ENCODE assay signal across 8 cellular contexts in the genomic region with DNA sequence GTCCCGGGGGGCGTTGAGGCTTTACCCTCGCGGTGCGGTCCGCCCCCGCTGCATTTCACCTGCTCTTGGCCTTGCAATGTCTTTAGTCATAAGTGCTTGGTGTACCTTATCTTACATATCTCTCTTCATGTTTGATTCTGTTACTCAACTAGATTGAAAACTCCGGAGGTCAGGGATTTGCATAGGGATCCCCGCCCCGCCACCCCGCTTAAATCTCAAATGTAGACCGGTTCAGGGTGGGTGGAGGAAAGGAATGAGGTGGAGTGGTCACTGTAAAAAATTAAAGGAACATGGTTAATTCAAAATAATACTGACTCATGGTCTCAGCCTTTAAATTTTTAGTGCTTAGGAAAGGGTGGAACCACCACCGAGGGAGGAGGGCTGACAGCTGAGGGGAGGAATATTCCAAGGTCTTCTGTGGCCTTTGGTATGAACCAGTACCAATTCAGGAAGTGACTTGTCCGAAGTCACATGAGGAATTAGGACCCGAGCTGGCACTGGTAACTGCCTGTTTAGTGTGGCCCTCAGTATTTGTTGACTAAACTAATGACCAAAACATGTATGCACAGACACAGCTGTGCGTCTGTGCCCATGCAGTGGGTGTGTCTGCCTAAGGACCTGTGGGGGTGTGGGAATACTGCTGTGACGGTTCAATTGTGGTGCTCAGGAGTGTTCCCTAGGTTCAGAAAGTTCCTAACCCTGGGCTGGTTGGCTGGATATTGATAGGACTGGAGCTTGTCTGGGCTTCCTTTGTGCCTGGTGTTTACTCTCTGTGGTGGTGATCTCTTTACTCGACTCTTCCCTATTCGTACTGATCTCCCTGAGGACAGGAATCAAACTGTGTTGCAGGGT. TPM values are rescaled to one million over a fixed set of nuclear protein-coding genes. Genes with fewer than 3 reads are reported as not detected.
DNase-seq lines count a peak whose midpoint lies in the region; ATAC-seq and TF ChIP-seq lines count a peak whose summit lies in the region.

No MANE protein-coding gene starts in this region.

- intact Hi-C loops in spleen (cut with DNase I; ENCODE audit: low total_unique reads) = no loop called here

- peak overlapping the region; percentile 82 to 96 (median 92) for H3K27ac ChIP-seq in BLaER1 treated with 17β-estradiol and CSF1 and Interleukin-3, amounts not matched to agents 10 nM and 100 nM
- H3K27ac ChIP-seq in spleen = peak overlapping the region; percentile 92 to 98 (median 96)

- CTCF ChIA-PET in HEK293T (lab: Yijun Ruan, JAX) = no interaction called here

- H4K20me1 ChIP-seq in BLaER1 treated with 17β-estradiol and CSF1 and Interleukin-3, amounts not matched to agents 10 nM and 100 nM = peaks cover 49 to 60% (median 58%) of the 10 kb centered on the region in 11 experiments

- WGBS in spleen, 5 donors = 2 to 5% (median 3%) methylated on average over 19 of the region's 19 CpGs

- POLR2A ChIA-PET in HEK293T (lab: Yijun Ruan, JAX) = interaction anchor here (0.7 to 1.0 kb wide), 2 partner anchors 13 to 14 kb away, joined by 3 to 5 read pairs; partner anchors contain the start of gene FAM168B

- no peak for TF ChIP-seq POLR2A in spleen (IDR thresholded peaks at IDR 0.05)

- peak; percentile 94 for DNase-seq in RKO (ENCODE audit: low spot score)
- peak; percentile 27 for DNase-seq in astrocyte of the spinal cord (ENCODE audit: low read depth, low spot score)
- peak; percentile 84 for DNase-seq in spleen
- DNase-seq in HEK293T (ENCODE audit: extremely low spot score) = no peak

- peak overlapping the region; percentile 83 to 98 (median 93) for H3K9ac ChIP-seq in BLaER1 treated with 17β-estradiol and CSF1 and Interleukin-3, amounts not matched to agents 10 nM and 100 nM

- H3K4me2 ChIP-seq in BLaER1 treated with 17β-estradiol and CSF1 and Interleukin-3, amounts not matched to agents 10 nM and 100 nM = peak overlapping the region; percentile 88 to 99 (median 94)

- ATAC-seq in GM19043 (IDR thresholded peaks at IDR 0.05; ENCODE audit: low read depth, unreplicated experiment) (peak; percentile 39), HG03196 (IDR thresholded peaks at IDR 0.05; ENCODE audit: unreplicated experiment) (peak; percentile 33)

- no peaks in the 10 kb centered on the region for H3K27me3 ChIP-seq in BLaER1 treated with 17β-estradiol and CSF1 and Interleukin-3, amounts not matched to agents 10 nM and 100 nM
- H3K27me3 ChIP-seq in spleen (replicated peaks in 1 of 7) = no peaks in the 10 kb centered on the region

- peak overlapping the region; percentile 91 to 100 (median 98) for H3K4me3 ChIP-seq in BLaER1 treated with 17β-estradiol and CSF1 and Interleukin-3, amounts not matched to agents 10 nM and 100 nM
- H3K4me3 ChIP-seq in astrocyte of the spinal cord (ENCODE audit: low read depth, low read length) = peak overlapping the region; percentile 98
- H3K4me3 ChIP-seq in iPS-18c (ENCODE audit: insufficient read depth, low read depth, low read length) = peak overlapping the region; percentile 87
- H3K4me3 ChIP-seq in spleen = peak overlapping the region; percentile 64 to 94 (median 87)

- in situ Hi-C loops in astrocyte of the spinal cord (cut with HindIII; ENCODE audit: low sequenced_read_pairs) = no loop called here

- no peak for TF ChIP-seq CTCF in astrocyte of the spinal cord (IDR thresholded peaks at IDR 0.05; ENCODE audit: low read depth, low read length)
- no peak for TF ChIP-seq CTCF in spleen (IDR thresholded peaks at IDR 0.05 in 8 of 11, conservative IDR thresholded peaks at IDR 0.05 in 3 of 11)

- peaks cover 27 to 41% (median 37%) of the 10 kb centered on the region in 11 experiments; a peak in 21 of 22 replicates for H3K36me3 ChIP-seq in BLaER1 treated with 17β-estradiol and CSF1 and Interleukin-3, amounts not matched to agents 10 nM and 100 nM
- peaks cover 0 to 21% (median 0%) of the 10 kb centered on the region in 6 donors for H3K36me3 ChIP-seq in spleen

- H3K4me1 ChIP-seq in BLaER1 treated with 17β-estradiol and CSF1 and Interleukin-3, amounts not matched to agents 10 nM and 100 nM = peaks cover 29 to 48% (median 34%) of the 10 kb centered on the region in 10 experiments
- peaks cover 12 to 68% (median 42%) of the 10 kb centered on the region in 6 donors for H3K4me1 ChIP-seq in spleen

- H3K9me3 ChIP-seq in BLaER1 treated with 17β-estradiol and CSF1 and Interleukin-3, amounts not matched to agents 10 nM and 100 nM (replicated peaks in 1 of 11) = no peaks in the 10 kb centered on the region
- H3K9me3 ChIP-seq in iPS-18c (ENCODE audit: control insufficient read depth, insufficient read depth, low read length) = no peaks in the 10 kb centered on the region
- no peaks in the 10 kb centered on the region for H3K9me3 ChIP-seq in spleen

TF ChIP-seq in HEK293T, 16 proteins besides CTCF, POLR2A, EP300 and RAD21:
- TF ChIP-seq HDGF (IDR thresholded peaks at IDR 0.05; ENCODE audit: borderline replicate concordance) = no peak
- no peak for TF ChIP-seq FOXK2 (IDR thresholded peaks at IDR 0.05)
- no peak for TF ChIP-seq L3MBTL2 (conservative IDR thresholded peaks at IDR 0.05)

RNA-seq across cellular contexts. Expression of gene PLEKHB2, which starts 1.0 kb away (rescaled TPM):
- total RNA-seq in spleen = 10 to 100 TPM; 57.3 to 95.4 (median 79.5) TPM
- polyA plus RNA-seq in spleen = 10 to 100 TPM; 17.2 to 37.9 (median 20.1) TPM

RNA-seq across cellular contexts. Expression of gene FAM168B, which starts 12.9 kb away (rescaled TPM):
- 100 to 1,000 TPM in 2 of 7 donors, 10 to 100 TPM in 5; 46.5 to 107 (median 67.0) TPM for total RNA-seq in spleen
- polyA plus RNA-seq in spleen = 10 to 100 TPM; 10.9 to 22.1 (median 13.3) TPM
